ENCODE assay signal across 11 cellular contexts in genomic region chr1:42945171-42945570, GRCh38. TPM values are rescaled to one million over a fixed set of nuclear protein-coding genes. Genes with fewer than 3 reads are reported as not detected.
A peak's percentile ranks its signal among the peaks of the same experiment; 100 is the strongest.
DNase-seq lines count a peak whose midpoint lies in the region; ATAC-seq, FAIRE-seq and TF ChIP-seq lines count a peak whose summit lies in the region.
"Had no signal": no experiment of that assay in that cellular context is flagged by ENCODE, and none has a peak within 500 bp of the region (broad histone marks: within the 10 kb centered on the region; RNA-seq: fewer than 3 reads in every experiment).

No MANE protein-coding gene starts in this region.

- peaks cover 0 to 2% (median 0%) of the 10 kb centered on the region in 8 donors for H3K9me3 Mint-ChIP-seq in CD4-positive, alpha-beta memory T cell
- no peaks in the 10 kb centered on the region for H3K9me3 Mint-ChIP-seq in IgD-negative memory B cell

- no peaks in the 10 kb centered on the region for H3K9me3 ChIP-seq in CD4-positive, alpha-beta memory T cell (ENCODE audit: control insufficient read depth in 1 of 2, low read length in 2 of 2)
- H3K9me3 ChIP-seq in K562 (replicated peaks; ENCODE audit: control insufficient read depth, insufficient read depth, low read depth, low read length) (no peaks in the 10 kb centered on the region), pancreas (no peaks in the 10 kb centered on the region)

- H3K4me2 ChIP-seq in K562 (ENCODE audit: insufficient read depth, low read length), result no peak overlapping the region

- H3K4me3 Mint-ChIP-seq in CD4-positive, alpha-beta memory T cell, result peak overlapping the region; percentile 52 to 88 (median 74)
- peak overlapping the region; percentile 62 to 89 (median 86) for H3K4me3 Mint-ChIP-seq in IgD-negative memory B cell

- H3K79me2 ChIP-seq in K562 (ENCODE audit: control insufficient read depth, insufficient read depth, low read length), result peaks cover 100% of the 10 kb centered on the region

- H2AFZ ChIP-seq in K562 (ENCODE audit: low read depth, low read length), result no peak overlapping the region

- no peak for TF ChIP-seq RAD21 in K562 (CRISPR knock-in tag; conservative IDR thresholded peaks at IDR 0.05 in 1 of 2, IDR thresholded peaks at IDR 0.05 in 1 of 2)

- 88% methylated on average over 6 of the region's 6 CpGs for WGBS in K562 (ENCODE audit: insufficient coverage, low coverage, missing lambda C conversion rate)
- WGBS in pancreas, 2 donors, result 67 to 85% methylated on average over 6 of the region's 6 CpGs

- no peak overlapping the region for H3K4me3 ChIP-seq in CD4-positive, alpha-beta memory T cell (ENCODE audit: low read length in 2 of 2)
- H3K4me3 ChIP-seq in K562 (no peak overlapping the region), pancreas (no peak overlapping the region)

- CTCF ChIA-PET in CD4-positive, alpha-beta memory T cell (lab: Charles Lee; ENCODE audit: partially characterized antibody), result interaction anchor here (0.7 to 1.2 kb wide), 2 partner anchors 23 to 32 kb away, joined by 3 to 4 read pairs; no protein-coding TSS in a partner anchor
- CTCF ChIA-PET in K562 (lab: Yijun Ruan, JAX; ENCODE audit: low intra/inter-chr PET ratio), result no interaction called here

- H3K9ac ChIP-seq in K562 (ENCODE audit: insufficient read depth in 1 of 2, low read depth in 2 of 2, low read length in 2 of 2), result peak overlapping the region; percentile 1 to 82; a peak in 2 of 4 replicates

- no peaks in the 10 kb centered on the region for H3K27me3 Mint-ChIP-seq in CD4-positive, alpha-beta memory T cell
- no peaks in the 10 kb centered on the region for H3K27me3 Mint-ChIP-seq in IgD-negative memory B cell

- H3K36me3 Mint-ChIP-seq in CD4-positive, alpha-beta memory T cell, result peaks cover 23 to 44% of the 10 kb centered on the region in 2 donors
- H3K36me3 Mint-ChIP-seq in IgD-negative memory B cell, result peaks cover 14% of the 10 kb centered on the region

- peaks cover 17% of the 10 kb centered on the region for H3K36me3 ChIP-seq in CD4-positive, alpha-beta memory T cell (ENCODE audit: insufficient read depth, low read length)
- H3K36me3 ChIP-seq in K562 (ENCODE audit: control insufficient read depth, insufficient read depth, low read length) (peaks cover 90% of the 10 kb centered on the region), pancreas (no peaks in the 10 kb centered on the region)

- intact Hi-C loops in CD4-positive, alpha-beta memory T cell (cut with micrococcal nuclease), result no loop called here
- intact Hi-C loops in K562 (cut with micrococcal nuclease) (no loop called here), pancreas (cut with DNase I) (no loop called here)

- FAIRE-seq in K562 (lab: Jason Lieb, UNC), result no peak
- no peak for FAIRE-seq in pancreas (lab: Jason Lieb, UNC)
- FAIRE-seq: bronchial epithelial cell had no signal

- no TSS peak for BruUV-seq in K562 (replicated peaks; lab: Mats Ljungman, UMichigan)

- no peaks in the 10 kb centered on the region for H3K27me3 ChIP-seq in CD4-positive, alpha-beta memory T cell (ENCODE audit: insufficient read depth, low read length)
- H3K27me3 ChIP-seq in K562 (ENCODE audit: control insufficient read depth in 2 of 2, insufficient read depth in 2 of 2, low read length in 2 of 2) (no peaks in the 10 kb centered on the region), pancreas (no peaks in the 10 kb centered on the region)

- POLR2A ChIA-PET in CD4-positive, alpha-beta memory T cell (lab: Charles Lee; ENCODE audit: partially characterized antibody), result interaction anchor here (1.8 to 23.8 kb wide), 3 partner anchors 4 to 20 kb away, joined by 9 to 555 read pairs (median 555); partner anchors contain the start of gene SLC2A1
- POLR2A ChIA-PET in K562 (lab: Yijun Ruan, JAX), result interaction anchor here (0.5 to 5.3 kb wide), 6 partner anchors 8 to 198 kb away, joined by 3 to 47 read pairs (median 4); no protein-coding TSS in a partner anchor

- peaks cover 76% of the 10 kb centered on the region for H4K20me1 ChIP-seq in K562 (replicated peaks; ENCODE audit: control insufficient read depth, insufficient read depth, low read length)

- peak overlapping the region; percentile 52 for H3K27ac ChIP-seq in CD4-positive, alpha-beta memory T cell (ENCODE audit: low read depth, low read length)
- H3K27ac ChIP-seq in K562 (ENCODE audit: extremely low read depth, low read depth, low read length) (no peak overlapping the region), pancreas (peak overlapping the region in 3 of 4 donors; percentile 33 to 81 (median 80))

- peaks cover 72 to 99% (median 89%) of the 10 kb centered on the region in 4 donors for H3K4me1 Mint-ChIP-seq in CD4-positive, alpha-beta memory T cell
- H3K4me1 Mint-ChIP-seq in IgD-negative memory B cell, result peaks cover 49 to 86% (median 77%) of the 10 kb centered on the region in 3 donors

- H3K27ac Mint-ChIP-seq in CD4-positive, alpha-beta memory T cell, result peak overlapping the region; percentile 53 to 95 (median 79)
- peak overlapping the region; percentile 73 to 97 (median 96) for H3K27ac Mint-ChIP-seq in IgD-negative memory B cell

- ATAC-seq in K562, result no peak
- ATAC-seq in pancreas, result no peak
- no peak for ATAC-seq in HG03280 (IDR thresholded peaks at IDR 0.05; ENCODE audit: unreplicated experiment)
- ATAC-seq in HG03196 (IDR thresholded peaks at IDR 0.05; ENCODE audit: unreplicated experiment), result no peak

- in situ Hi-C loops in K562 (cut with MboI), result no loop called here

- DNase-seq in CD4-positive, alpha-beta memory T cell, result peak in 1 of 5 donors; percentile 29
- DNase-seq in K562 (ENCODE audit: extremely low read depth in 1 of 4, low spot score in 3 of 4) (no peak), pancreas (no peak), AG08396 (ENCODE audit: low spot score) (no peak)
- no peak for DNase-seq in stimulated activated CD8-positive, alpha-beta memory T cell treated with anti-CD3 and anti-CD28 coated beads, Interleukin-4, amount 100 ng/mL, for 48 hours
- DNase-seq: activated CD4-positive, CD25-positive, alpha-beta regulatory T cell; Karpas-422 had no signal

- TF ChIP-seq CTCF in K562 (IDR thresholded peaks at IDR 0.05 in 2 of 3, conservative IDR thresholded peaks at IDR 0.05 in 1 of 3; ENCODE audit: insufficient read depth in 2 of 3, low read depth in 1 of 3, low read length in 3 of 3), result no peak
- TF ChIP-seq CTCF in pancreas (IDR thresholded peaks at IDR 0.05), result no peak

- H3K9me1 ChIP-seq in K562 (ENCODE audit: control insufficient read depth, insufficient read depth, low read length), result peaks cover 35% of the 10 kb centered on the region

- TF ChIP-seq POLR2A in K562 (conservative IDR thresholded peaks at IDR 0.05), result no peak

- TF ChIP-seq EP300 in K562 (IDR thresholded peaks at IDR 0.05; ENCODE audit: low read length), result no peak

- H3K4me1 ChIP-seq in CD4-positive, alpha-beta memory T cell (ENCODE audit: insufficient read depth, low read length), result peaks cover 93% of the 10 kb centered on the region
- H3K4me1 ChIP-seq in K562 (replicated peaks in 1 of 2; ENCODE audit: control insufficient read depth in 2 of 2, insufficient read depth in 2 of 2, low read length in 2 of 2), result peaks cover 85 to 90% of the 10 kb centered on the region in 2 experiments
- H3K4me1 ChIP-seq in pancreas, result peaks cover 30 to 49% (median 32%) of the 10 kb centered on the region in 3 donors

TF ChIP-seq in K562, 482 proteins besides CTCF, POLR2A, EP300 and RAD21 (continues in another document):
- TF ChIP-seq NCOA6 (IDR thresholded peaks at IDR 0.05), result no peak
- TF ChIP-seq SAP30 (IDR thresholded peaks at IDR 0.05; ENCODE audit: borderline replicate concordance, insufficient read depth, low read depth, low read length, poor library complexity, severe bottlenecking), result no peak
- TF ChIP-seq RAD51 (IDR thresholded peaks at IDR 0.05; ENCODE audit: borderline replicate concordance, low read depth), result no peak
- no peak for TF ChIP-seq PATZ1 (CRISPR knock-in tag; IDR thresholded peaks at IDR 0.05; ENCODE audit: borderline replicate concordance)
- TF ChIP-seq BACH1 (tag; IDR thresholded peaks at IDR 0.05), result no peak
- no peak for TF ChIP-seq EWSR1 (IDR thresholded peaks at IDR 0.05; ENCODE audit: borderline replicate concordance, low read depth, partially characterized antibody)

RNA-seq across cellular contexts. Expression of gene SLC2A1, which starts 13.5 kb away (rescaled TPM):
- 10 to 100 TPM; 57.5 to 58.4 TPM for total RNA-seq in CD4-positive, alpha-beta memory T cell
- 10 to 100 TPM; 22.7 to 29.9 TPM for polyA plus RNA-seq in CD4-positive, alpha-beta memory T cell
- polyA plus RNA-seq in IgD-negative memory B cell (90.6 TPM), K562 (2011; rRNA removed) (53.4 and 142 TPM in 2 replicates), K562 (2014; fragmentation: Illumina TruSeq; extraction: Trizol) (73.4 and 73.6 TPM in 2 replicates), K562 (2014; fragmentation: Nextera tagmentation; extraction: Ambion mirVana) (10 to 100 TPM; 12.6 to 22.9 TPM), K562 (2014; rRNA removed) (48.0 and 52.8 TPM in 2 replicates), pancreas (1 to 10 TPM; 3.0 to 9.2 TPM)
- total RNA-seq in K562 (2011; cell fraction: chromatin; rRNA removed; ENCODE audit: low replicate concordance), result 278 and 566 TPM in 2 replicates
- total RNA-seq in K562 (2011; cell fraction: nucleolus; rRNA removed), result 420 and 508 TPM in 2 replicates
- total RNA-seq in K562 (2011; cell fraction: nucleoplasm; rRNA removed), result 435 and 495 TPM in 2 replicates
- total RNA-seq in K562 (2014; rRNA removed) (93.1 and 145 TPM in 2 replicates), K562 (2014; rRNA removed; fragmentation: Illumina TruSeq; extraction: Trizol) (39.4 and 42.8 TPM in 2 replicates), K562 (2015; rRNA removed; fragmentation: Illumina TruSeq; extraction: Trizol) (34.9 and 37.4 TPM in 2 replicates), K562 (2021) (141 and 153 TPM in 2 replicates), pancreas (10 to 100 TPM in 1 of 6 donors, 1 to 10 TPM in 5; 1.6 to 10.9 (median 6.8) TPM)
- 95.7 and 144 TPM in 2 replicates for polyA plus RNA-seq in K562 (2011; cell fraction: cytosol; rRNA removed)
- 174 and 230 TPM in 2 replicates for polyA plus RNA-seq in K562 (2011; cell fraction: nucleus; rRNA removed)
- polyA plus RNA-seq in K562 (2012), result 54.8 and 81.2 TPM in 2 replicates
- polyA minus RNA-seq in K562 (2011; rRNA and poly(A)+ RNA removed), result 56.6 and 73.8 TPM in 2 replicates
- polyA minus RNA-seq in K562 (2011; cell fraction: cytosol; rRNA and poly(A)+ RNA removed), result 98.1 and 111 TPM in 2 replicates
- 86.4 and 99.1 TPM in 2 replicates for polyA minus RNA-seq in K562 (2011; cell fraction: nucleus; rRNA and poly(A)+ RNA removed)
